Comparison of ENCODE assay signal across 11 cellular contexts in genomic region chr4:74174421-74174820, GRCh38.
"Had no signal": no experiment of that assay in that cellular context is flagged by ENCODE, and none has a peak within 500 bp of the region (broad histone marks: within the 10 kb centered on the region; RNA-seq: fewer than 3 reads in every experiment).

No MANE protein-coding gene starts in this region.

- H3K4me1 ChIP-seq: HAP-1 had no signal

- H3K9me3 Mint-ChIP-seq: GM23338, H9, HFFc6 had no signal

- FAIRE-seq: H1, H54 had no signal

- H3K27ac Mint-ChIP-seq: GM23338, H9, HFFc6 had no signal

- H3K9ac ChIP-seq: GM23248 had no signal

- H3K36me3 ChIP-seq: HAP-1 had no signal

- H2AFZ ChIP-seq: GM23248, GM23338 had no signal

- H3K4me3 Mint-ChIP-seq: GM23338, H9, HFFc6 had no signal

- H3K4me3 ChIP-seq: GM23248, GM23338, HAP-1 had no signal

- H3K9me3 ChIP-seq: HAP-1 had no signal

- H3K27ac ChIP-seq: GM23248 had no signal

- ATAC-seq: GM23338, HCT116 had no signal

- H3K4me2 ChIP-seq: GM23338 had no signal

- DNase-seq: GM23248, GOT3, H7, H9, HCEC 1CT, HFFc6 had no signal
